In the genomic region with DNA sequence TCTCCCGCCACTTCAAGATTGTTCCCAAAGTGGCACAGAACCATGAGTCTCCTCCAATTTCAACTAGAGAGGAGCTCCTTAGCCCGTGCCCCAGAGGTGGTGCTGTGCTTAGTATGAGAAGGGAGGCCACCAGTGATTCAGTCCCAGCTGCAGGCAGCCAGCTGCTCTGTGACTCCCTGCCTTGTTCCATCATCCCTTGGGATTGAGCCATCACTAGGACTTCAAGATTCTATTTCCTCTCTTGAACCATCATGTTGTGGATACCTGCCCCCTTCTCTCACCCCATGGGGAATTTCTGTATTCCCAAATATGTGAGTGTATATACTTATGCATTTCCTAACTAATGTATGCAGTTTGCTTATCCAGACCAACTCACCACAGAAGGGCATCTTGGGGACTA, we compare ENCODE assay signal across 14 cellular contexts.
"Had no signal": no experiment of that assay in that cellular context is flagged by ENCODE, and none has a peak within 500 bp of the region (broad histone marks: within the 10 kb centered on the region; RNA-seq: fewer than 3 reads in every experiment).

No MANE protein-coding gene starts in this region.

- H3K27ac ChIP-seq: dorsolateral prefrontal cortex, heart right ventricle, left lung, upper lobe of left lung, WERI-Rb-1 had no signal

- H3K4me2 ChIP-seq: smooth muscle cell had no signal

- DNase-seq: activated CD4-positive, alpha-beta T cell treated with anti-CD3 and anti-CD28 coated beads for 4 hours; activated CD8-positive, alpha-beta memory T cell treated with anti-CD3 and anti-CD28 coated beads, Interleukin-2, amount 50 U/mL, for 4 hours; activated CD8-positive, alpha-beta T cell treated with anti-CD3 and anti-CD28 coated beads for 36 hours; activated T-cell treated with anti-CD3 and anti-CD28 coated beads, Interleukin-2, amount 50 U/mL, for 72 hours; dorsolateral prefrontal cortex; heart right ventricle; left lung; occipital lobe; right cardiac atrium; upper lobe of left lung; WERI-Rb-1 had no signal

- H3K9me3 ChIP-seq: heart right ventricle, left lung, upper lobe of left lung had no signal

- H3K27me3 ChIP-seq: dorsolateral prefrontal cortex, heart right ventricle, left lung, upper lobe of left lung had no signal

- H3K36me3 ChIP-seq: left lung, WERI-Rb-1 had no signal

- ATAC-seq: activated CD8-positive, alpha-beta T cell treated with anti-CD3 and anti-CD28 coated beads for 36 hours; activated T-cell treated with anti-CD3 and anti-CD28 coated beads, Interleukin-2, amount 50 U/mL, for 72 hours; esophagus mucosa; heart right ventricle; left lung; right cardiac atrium; stimulated activated effector memory CD8-positive, alpha-beta T cell treated with anti-CD3 and anti-CD28 coated beads, Interleukin-12 subunit alpha, Interleukin-12 subunit beta, amount 100 ng/mL, for 72 hours had no signal

- H3K4me3 ChIP-seq: dorsolateral prefrontal cortex, heart right ventricle, left lung, smooth muscle cell, upper lobe of left lung had no signal
